35 cellular contexts compared by ENCODE assay signal in genomic region chr16:31842864-31843263, GRCh38.
"Had no signal": no experiment of that assay in that cellular context is flagged by ENCODE, and none has a peak within 500 bp of the region (broad histone marks: within the 10 kb centered on the region; RNA-seq: fewer than 3 reads in every experiment).

No MANE protein-coding gene starts in this region.

- ATAC-seq: activated CD4-positive, alpha-beta T cell treated with anti-CD3 and anti-CD28 coated beads for 36 hours; activated CD8-positive, alpha-beta memory T cell treated with anti-CD3 and anti-CD28 coated beads, Interleukin-2, amount 10 ng/mL, durations not matched to agents 7 days and 5 days; activated CD8-positive, alpha-beta T cell treated with anti-CD3 and anti-CD28 coated beads, Interleukin-2, amount 10 ng/mL, durations not matched to agents 7 days and 5 days; activated naive CD8-positive, alpha-beta T cell treated with anti-CD3 and anti-CD28 coated beads, Interleukin-2, amount 50 U/mL, for 24 hours; body of pancreas; effector memory CD8-positive, alpha-beta T cell; gastroesophageal sphincter; heart right ventricle; T-helper 17 cell had no signal

- H3K4me1 ChIP-seq: adrenal gland, body of pancreas, esophagus muscularis mucosa, gastroesophageal sphincter, heart right ventricle had no signal

- H3K27me3 Mint-ChIP-seq: activated CD4-positive, alpha-beta T cell treated with anti-CD3 and anti-CD28 coated beads, Interleukin-2, amount 10 ng/mL, durations not matched to agents 24 days and 14 days; activated CD8-positive, alpha-beta memory T cell treated with anti-CD3 and anti-CD28 coated beads, Interleukin-2, amount 10 ng/mL, durations not matched to agents 7 days and 5 days; T-helper 17 cell had no signal

- H3K27me3 ChIP-seq: adrenal gland, body of pancreas, gastroesophageal sphincter had no signal

- H3K27ac ChIP-seq: adrenal gland, body of pancreas, esophagus muscularis mucosa, gastroesophageal sphincter, heart right ventricle, WERI-Rb-1 had no signal

- H3K4me1 Mint-ChIP-seq: activated CD4-positive, alpha-beta T cell treated with anti-CD3 and anti-CD28 coated beads for 36 hours; activated CD4-positive, alpha-beta T cell treated with anti-CD3 and anti-CD28 coated beads, Interleukin-2, amount 10 ng/mL, durations not matched to agents 24 days and 14 days; activated CD8-positive, alpha-beta memory T cell treated with anti-CD3 and anti-CD28 coated beads, Interleukin-2, amount 10 ng/mL, durations not matched to agents 7 days and 5 days; activated naive CD4-positive, alpha-beta T cell treated with anti-CD3 and anti-CD28 coated beads, Interleukin-2, amount 50 U/mL, for 24 hours; activated naive CD8-positive, alpha-beta T cell treated with anti-CD3 and anti-CD28 coated beads for 36 hours; activated naive CD8-positive, alpha-beta T cell treated with anti-CD3 and anti-CD28 coated beads, Interleukin-2, amount 50 U/mL, for 24 hours; T-helper 17 cell had no signal

- H3K9me3 ChIP-seq: adrenal gland had no signal

- H3K36me3 Mint-ChIP-seq: activated CD8-positive, alpha-beta memory T cell treated with anti-CD3 and anti-CD28 coated beads, Interleukin-2, amount 10 ng/mL, durations not matched to agents 7 days and 5 days had no signal

- H3K4me3 ChIP-seq: adrenal gland, body of pancreas, esophagus muscularis mucosa, gastroesophageal sphincter, heart right ventricle had no signal

- H3K27ac Mint-ChIP-seq: activated CD4-positive, alpha-beta memory T cell treated with anti-CD3 and anti-CD28 coated beads for 36 hours; activated CD4-positive, alpha-beta T cell treated with anti-CD3 and anti-CD28 coated beads for 36 hours; activated CD4-positive, alpha-beta T cell treated with anti-CD3 and anti-CD28 coated beads, Interleukin-2, amount 10 ng/mL, durations not matched to agents 24 days and 14 days; activated CD8-positive, alpha-beta memory T cell treated with anti-CD3 and anti-CD28 coated beads, Interleukin-2, amount 10 ng/mL, durations not matched to agents 7 days and 5 days; activated CD8-positive, alpha-beta T cell treated with anti-CD3 and anti-CD28 coated beads, Interleukin-2, amount 10 ng/mL, durations not matched to agents 7 days and 5 days; activated naive CD4-positive, alpha-beta T cell treated with anti-CD3 and anti-CD28 coated beads for 36 hours; activated naive CD4-positive, alpha-beta T cell treated with anti-CD3 and anti-CD28 coated beads, Interleukin-2, amount 50 U/mL, for 24 hours; activated naive CD8-positive, alpha-beta T cell treated with anti-CD3 and anti-CD28 coated beads for 36 hours; activated naive CD8-positive, alpha-beta T cell treated with anti-CD3 and anti-CD28 coated beads, Interleukin-2, amount 50 U/mL, for 24 hours; activated T-helper 1 cell treated with anti-CD3 and anti-CD28 coated beads, Interleukin-12 subunit alpha, Interleukin-12 subunit beta, Interleukin-2, Interleukin-4 antibody, amounts not matched to agents 30 ng/mL and 10 ng/mL and 1 ng/mL, durations not matched to agents 14 hours and 24 hours and 36 hours; activated T-helper 2 cell treated with anti-CD3 and anti-CD28 coated beads, Interferon-gamma antibody, Interleukin-2, Interleukin-4, amounts not matched to agents 10 μg/mL and 5 μg/mL and 100 μg/mL, durations not matched to agents 14 hours and 24 hours and 36 hours; T-helper 17 cell; T-helper 2 cell treated with Interferon-gamma antibody and Interleukin-4, amounts not matched to agents 5 μg/mL and 100 μg/mL, for 36 hours had no signal

- DNase-seq: activated CD4-positive, alpha-beta memory T cell treated with anti-CD3 and anti-CD28 coated beads for 36 hours; activated CD4-positive, alpha-beta T cell treated with anti-CD3 and anti-CD28 coated beads for 36 hours; activated CD4-positive, alpha-beta T cell treated with anti-CD3 and anti-CD28 coated beads, Interleukin-2, amount 10 ng/mL, durations not matched to agents 24 days and 14 days; activated CD4-positive, CD25-positive, alpha-beta regulatory T cell; activated CD4-positive, CD25-positive, alpha-beta regulatory T cell treated with anti-CD3 and anti-CD28 coated beads, Interleukin-2, amount 50 U/mL, for 72 hours; activated CD8-positive, alpha-beta memory T cell treated with anti-CD3 and anti-CD28 coated beads, Interleukin-2, amount 10 ng/mL, durations not matched to agents 7 days and 5 days; activated CD8-positive, alpha-beta memory T cell treated with anti-CD3 and anti-CD28 coated beads, Interleukin-2, amount 50 U/mL, for 4 hours; activated CD8-positive, alpha-beta T cell treated with anti-CD3 and anti-CD28 coated beads, Interleukin-2, amount 10 ng/mL, durations not matched to agents 7 days and 5 days; activated effector memory CD4-positive, alpha-beta T cell treated with anti-CD3 and anti-CD28 coated beads, Interleukin-2, amount 50 U/mL, for 16 hours; activated naive CD4-positive, alpha-beta T cell treated with anti-CD3 and anti-CD28 coated beads for 36 hours; activated naive CD8-positive, alpha-beta T cell treated with anti-CD3 and anti-CD28 coated beads for 36 hours; activated naive CD8-positive, alpha-beta T cell treated with anti-CD3 and anti-CD28 coated beads, Interleukin-2, amount 50 U/mL, for 24 hours; activated T-cell treated with anti-CD3 and anti-CD28 coated beads, Interleukin-2, amount 50 U/mL, for 1 hour; activated T-cell treated with anti-CD3 and anti-CD28 coated beads, Interleukin-2, amount 50 U/mL, for 48 hours; adrenal gland; amygdala; aorta; body of pancreas; caudate nucleus; cortex of kidney; dermis blood vessel endothelial cell; effector CD4-positive, alpha-beta T cell; effector memory CD8-positive, alpha-beta T cell; erythroblast; foreskin melanocyte; heart right ventricle; T-helper 17 cell; T1000; WERI-Rb-1 had no signal

- H3K4me3 Mint-ChIP-seq: activated CD4-positive, alpha-beta memory T cell treated with anti-CD3 and anti-CD28 coated beads for 36 hours; activated CD4-positive, alpha-beta T cell treated with anti-CD3 and anti-CD28 coated beads for 36 hours; activated CD4-positive, alpha-beta T cell treated with anti-CD3 and anti-CD28 coated beads, Interleukin-2, amount 10 ng/mL, durations not matched to agents 24 days and 14 days; activated CD8-positive, alpha-beta memory T cell treated with anti-CD3 and anti-CD28 coated beads, Interleukin-2, amount 10 ng/mL, durations not matched to agents 7 days and 5 days; activated CD8-positive, alpha-beta T cell treated with anti-CD3 and anti-CD28 coated beads, Interleukin-2, amount 10 ng/mL, durations not matched to agents 7 days and 5 days; activated naive CD4-positive, alpha-beta T cell treated with anti-CD3 and anti-CD28 coated beads for 36 hours; activated naive CD4-positive, alpha-beta T cell treated with anti-CD3 and anti-CD28 coated beads, Interleukin-2, amount 50 U/mL, for 24 hours; activated naive CD8-positive, alpha-beta T cell treated with anti-CD3 and anti-CD28 coated beads for 36 hours; activated naive CD8-positive, alpha-beta T cell treated with anti-CD3 and anti-CD28 coated beads, Interleukin-2, amount 50 U/mL, for 24 hours; activated T-helper 1 cell treated with anti-CD3 and anti-CD28 coated beads, Interleukin-12 subunit alpha, Interleukin-12 subunit beta, Interleukin-2, Interleukin-4 antibody, amounts not matched to agents 30 ng/mL and 10 ng/mL and 1 ng/mL, durations not matched to agents 14 hours and 24 hours and 36 hours; effector memory CD8-positive, alpha-beta T cell; T-helper 17 cell; T-helper 2 cell treated with Interferon-gamma antibody and Interleukin-4, amounts not matched to agents 5 μg/mL and 100 μg/mL, for 36 hours had no signal

- H3K36me3 ChIP-seq: adrenal gland, esophagus muscularis mucosa, gastroesophageal sphincter, heart right ventricle, WERI-Rb-1 had no signal
